Comparison of ENCODE assay signal across 26 cellular contexts in genomic region chr18:44793186-44793585, GRCh38.
DNase-seq lines count a peak whose midpoint lies in the region; ATAC-seq, FAIRE-seq and TF ChIP-seq lines count a peak whose summit lies in the region.
"Had no signal": no experiment of that assay in that cellular context is flagged by ENCODE, and none has a peak within 500 bp of the region (broad histone marks: within the 10 kb centered on the region; RNA-seq: fewer than 3 reads in every experiment).

No MANE protein-coding gene starts in this region.

- H3K4me2 ChIP-seq in BLaER1 treated with 17β-estradiol and CSF1 and Interleukin-3, amounts not matched to agents 10 nM and 100 nM = peak overlapping the region in 6 of 11 experiments; percentile 7 to 35 (median 24); a peak in 8 of 22 replicates

- no peak for TF ChIP-seq POLR2A in GM12891 (IDR thresholded peaks at IDR 0.05; ENCODE audit: low read depth, low read length)

- H3K27ac Mint-ChIP-seq in stimulated activated memory B cell treated with anti-CD40 and anti-IgM and Interleukin-4, amounts not matched to agents 10 μg/mL and 1 μg/mL and 100 μg/mL, for 72 hours = peak overlapping the region; percentile 95
- H3K27ac Mint-ChIP-seq: activated naive CD8-positive, alpha-beta T cell treated with anti-CD3 and anti-CD28 coated beads, Interleukin-2, amount 50 U/mL, for 24 hours; dendritic cell treated with granulocyte-macrophage colony-stimulating factor and Interleukin-4, amounts not matched to agents 40 ng/mL and 50 ng/mL, for 4 days; stimulated activated naive CD8-positive, alpha-beta T cell treated with anti-CD3 and anti-CD28 coated beads, Interleukin-15, Interleukin-2, amounts not matched to agents 100 ng/mL and 50 ng/mL, for 24 hours; T-helper 2 cell treated with Interferon-gamma antibody and Interleukin-4, amounts not matched to agents 5 μg/mL and 100 μg/mL, for 36 hours had no signal

- peaks cover 0 to 8% (median 0%) of the 10 kb centered on the region in 11 experiments; a peak in 1 of 22 replicates for H4K20me1 ChIP-seq in BLaER1 treated with 17β-estradiol and CSF1 and Interleukin-3, amounts not matched to agents 10 nM and 100 nM

- FAIRE-seq in GM12891 (lab: Jason Lieb, UNC) = no peak
- FAIRE-seq in HTR-8/SVneo (lab: Jason Lieb, UNC) = no peak
- FAIRE-seq: endometrium had no signal

- H3K9me3 ChIP-seq in BLaER1 treated with 17β-estradiol and CSF1 and Interleukin-3, amounts not matched to agents 10 nM and 100 nM (replicated peaks in 1 of 11) = no peaks in the 10 kb centered on the region
- H3K9me3 ChIP-seq in muscle layer of colon (ENCODE audit: low read length) = no peaks in the 10 kb centered on the region
- H3K9me3 ChIP-seq: breast epithelium had no signal

- H3K4me3 ChIP-seq in BLaER1 treated with 17β-estradiol and CSF1 and Interleukin-3, amounts not matched to agents 10 nM and 100 nM = no peak overlapping the region
- no peak overlapping the region for H3K4me3 ChIP-seq in muscle layer of colon (ENCODE audit: low read depth in 1 of 2, low read length in 2 of 2)
- H3K4me3 ChIP-seq: breast epithelium had no signal

- no peak overlapping the region for H3K4me3 Mint-ChIP-seq in stimulated activated memory B cell treated with anti-CD40 and anti-IgM and Interleukin-4, amounts not matched to agents 10 μg/mL and 1 μg/mL and 100 μg/mL, for 72 hours
- H3K4me3 Mint-ChIP-seq: activated naive CD8-positive, alpha-beta T cell treated with anti-CD3 and anti-CD28 coated beads, Interleukin-2, amount 50 U/mL, for 24 hours; CD4-positive, CD25-positive, alpha-beta regulatory T cell; dendritic cell treated with granulocyte-macrophage colony-stimulating factor and Interleukin-4, amounts not matched to agents 40 ng/mL and 50 ng/mL, for 4 days; IgD-negative memory B cell; stimulated activated naive CD8-positive, alpha-beta T cell treated with anti-CD3 and anti-CD28 coated beads, Interleukin-15, Interleukin-2, amounts not matched to agents 100 ng/mL and 50 ng/mL, for 24 hours; T-helper 2 cell treated with Interferon-gamma antibody and Interleukin-4, amounts not matched to agents 5 μg/mL and 100 μg/mL, for 36 hours had no signal

- no peak for ATAC-seq in stimulated activated memory B cell treated with anti-CD40 and anti-IgM and Interleukin-4, amounts not matched to agents 10 μg/mL and 1 μg/mL and 100 μg/mL, for 72 hours
- ATAC-seq: activated naive CD8-positive, alpha-beta T cell treated with anti-CD3 and anti-CD28 coated beads, Interleukin-2, amount 50 U/mL, for 24 hours; left lobe of liver; Panc1 had no signal

- H3K9ac ChIP-seq in BLaER1 treated with 17β-estradiol and CSF1 and Interleukin-3, amounts not matched to agents 10 nM and 100 nM = no peak overlapping the region
- no peak overlapping the region for H3K9ac ChIP-seq in muscle layer of colon (ENCODE audit: low read length)

- peaks cover 5 to 27% (median 15%) of the 10 kb centered on the region in 10 experiments for H3K4me1 ChIP-seq in BLaER1 treated with 17β-estradiol and CSF1 and Interleukin-3, amounts not matched to agents 10 nM and 100 nM
- peaks cover 68% of the 10 kb centered on the region for H3K4me1 ChIP-seq in muscle layer of colon (ENCODE audit: insufficient read depth, low read length)

- H3K36me3 Mint-ChIP-seq in stimulated activated memory B cell treated with anti-CD40 and anti-IgM and Interleukin-4, amounts not matched to agents 10 μg/mL and 1 μg/mL and 100 μg/mL, for 72 hours = peaks cover 58% of the 10 kb centered on the region
- H3K36me3 Mint-ChIP-seq: CD4-positive, CD25-positive, alpha-beta regulatory T cell had no signal

- DNase-seq in SK-N-DZ (ENCODE audit: low spot score) = peak; percentile 38
- no peak for DNase-seq in GM12891 (ENCODE audit: insufficient read length, low spot score)
- no peak for DNase-seq in NCI-H748 (lab: John Stamatoyannopoulos, UW; ENCODE audit: unreplicated experiment)
- no peak for DNase-seq in HTR-8/SVneo (ENCODE audit: insufficient read length, low spot score)
- DNase-seq: activated CD4-positive, alpha-beta T cell treated with anti-CD3 and anti-CD28 coated beads, Interleukin-2, amount 50 U/mL, for 1 hour; activated CD8-positive, alpha-beta memory T cell treated with anti-CD3 and anti-CD28 coated beads, Interleukin-2, amount 50 U/mL, for 4 hours; activated effector memory CD4-positive, alpha-beta T cell treated with anti-CD3 and anti-CD28 coated beads, Interleukin-2, amount 50 U/mL, for 16 hours; activated naive CD8-positive, alpha-beta T cell treated with anti-CD3 and anti-CD28 coated beads, Interleukin-2, amount 50 U/mL, for 24 hours; CD4-positive, CD25-positive, alpha-beta regulatory T cell; HCEC 1CT; head of caudate nucleus; NCI-H1105 treated with DMSO at 0.1 percent for 48 hours; NCI-H2081 treated with DMSO at 0.1 percent for 48 hours; stimulated activated CD4-positive, alpha-beta T cell treated with anti-CD3 and anti-CD28 coated beads, Interleukin-12 subunit alpha, Interleukin-12 subunit beta, amount 100 ng/mL, for 4 hours; stimulated activated CD4-positive, alpha-beta T cell treated with anti-CD3 and anti-CD28 coated beads, Interleukin-4, amount 100 ng/mL, for 4 hours had no signal

- peaks cover 0 to 14% (median 0%) of the 10 kb centered on the region in 11 experiments; a peak in 3 of 22 replicates for H3K27me3 ChIP-seq in BLaER1 treated with 17β-estradiol and CSF1 and Interleukin-3, amounts not matched to agents 10 nM and 100 nM
- H3K27me3 ChIP-seq in muscle layer of colon (ENCODE audit: control insufficient read depth in 1 of 2, insufficient read depth in 2 of 2, low read length in 2 of 2) = no peaks in the 10 kb centered on the region
- H3K27me3 ChIP-seq: breast epithelium had no signal

- H3K27me3 Mint-ChIP-seq in stimulated activated memory B cell treated with anti-CD40 and anti-IgM and Interleukin-4, amounts not matched to agents 10 μg/mL and 1 μg/mL and 100 μg/mL, for 72 hours = no peaks in the 10 kb centered on the region
- H3K27me3 Mint-ChIP-seq: IgD-negative memory B cell had no signal

- no peak overlapping the region for H3K27ac ChIP-seq in BLaER1 treated with 17β-estradiol and CSF1 and Interleukin-3, amounts not matched to agents 10 nM and 100 nM
- peak overlapping the region; percentile 86 for H3K27ac ChIP-seq in muscle layer of colon (ENCODE audit: low read depth, low read length)

- peaks cover 85% of the 10 kb centered on the region for H3K4me1 Mint-ChIP-seq in stimulated activated memory B cell treated with anti-CD40 and anti-IgM and Interleukin-4, amounts not matched to agents 10 μg/mL and 1 μg/mL and 100 μg/mL, for 72 hours
- H3K4me1 Mint-ChIP-seq: CD4-positive, CD25-positive, alpha-beta regulatory T cell had no signal

- no peaks in the 10 kb centered on the region for H3K9me3 Mint-ChIP-seq in stimulated activated memory B cell treated with anti-CD40 and anti-IgM and Interleukin-4, amounts not matched to agents 10 μg/mL and 1 μg/mL and 100 μg/mL, for 72 hours
- H3K9me3 Mint-ChIP-seq: activated naive CD8-positive, alpha-beta T cell treated with anti-CD3 and anti-CD28 coated beads, Interleukin-2, amount 50 U/mL, for 24 hours; dendritic cell treated with granulocyte-macrophage colony-stimulating factor and Interleukin-4, amounts not matched to agents 40 ng/mL and 50 ng/mL, for 4 days; IgD-negative memory B cell; T-helper 2 cell treated with Interferon-gamma antibody and Interleukin-4, amounts not matched to agents 5 μg/mL and 100 μg/mL, for 36 hours had no signal

- H3K36me3 ChIP-seq in BLaER1 treated with 17β-estradiol and CSF1 and Interleukin-3, amounts not matched to agents 10 nM and 100 nM = no peaks in the 10 kb centered on the region; a peak in 1 of 22 replicates
- H3K36me3 ChIP-seq in muscle layer of colon (ENCODE audit: insufficient read depth, low read length) = no peaks in the 10 kb centered on the region
- H3K36me3 ChIP-seq: breast epithelium had no signal

TF ChIP-seq in GM12891, 5 proteins besides CTCF, POLR2A, EP300 and RAD21:
- TF ChIP-seq TAF1 (IDR thresholded peaks at IDR 0.05; ENCODE audit: low read depth, low read length) = no peak
- no peak for TF ChIP-seq SPI1 (IDR thresholded peaks at IDR 0.05; ENCODE audit: low read depth, low read length)
- no peak for TF ChIP-seq PAX5 (IDR thresholded peaks at IDR 0.05; ENCODE audit: insufficient read depth, low read length, severe bottlenecking)
- TF ChIP-seq POU2F2 (IDR thresholded peaks at IDR 0.05; ENCODE audit: low read depth, low read length) = no peak
- no peak for TF ChIP-seq POLR2AphosphoS5 (IDR thresholded peaks at IDR 0.05; ENCODE audit: low read depth, low read length)
